ENCODE assay signal across 23 cellular contexts in genomic region chr15:84033793-84034553, GRCh38.
DNase-seq lines count a peak whose midpoint lies in the region; ATAC-seq and TF ChIP-seq lines count a peak whose summit lies in the region.
"Had no signal": no experiment of that assay in that cellular context is flagged by ENCODE, and none has a peak within 500 bp of the region (broad histone marks: within the 10 kb centered on the region; RNA-seq: fewer than 3 reads in every experiment).

No MANE protein-coding gene starts in this region.

- H3K9me3 ChIP-seq in HEK293 (ENCODE audit: control insufficient read depth, insufficient read depth, low read depth, low read length) = no peaks in the 10 kb centered on the region
- H3K9me3 ChIP-seq in skeletal muscle satellite cell (replicated peaks; ENCODE audit: low read length) = no peaks in the 10 kb centered on the region
- H3K9me3 ChIP-seq: colonic mucosa, neutrophil, prostate gland, SJSA1, vagina had no signal

- CTCF ChIA-PET in HEK293 (lab: Yijun Ruan, JAX) = interaction anchor here (0.6 to 3.6 kb wide), 26 partner anchors 9 to 595 kb away, joined by 3 to 38 read pairs (median 4); no protein-coding TSS in a partner anchor

- POLR2A ChIA-PET in HEK293 (lab: Yijun Ruan, JAX) = no interaction called here

- H3K4me2 ChIP-seq in skeletal muscle satellite cell (ENCODE audit: low read length) = peak overlapping the region; percentile 11

- DNase-seq in fibroblast of pulmonary artery (ENCODE audit: low read depth) (peak; percentile 7), MV-4-11 (lab: John Stamatoyannopoulos, UW) (no peak)
- no peak for DNase-seq in activated effector memory CD4-positive, alpha-beta T cell treated with anti-CD3 and anti-CD28 coated beads, Interleukin-2, amount 50 U/mL, for 16 hours
- DNase-seq: activated CD4-positive, alpha-beta T cell treated with anti-CD3 and anti-CD28 coated beads for 1 hour; activated CD8-positive, alpha-beta memory T cell treated with anti-CD3 and anti-CD28 coated beads for 24 hours; activated gamma-delta T cell treated with Interleukin-2 at 50 U/mL for 16 hours; activated naive CD8-positive, alpha-beta T cell treated with anti-CD3 and anti-CD28 coated beads, Interleukin-2, amount 50 U/mL, for 24 hours; colonic mucosa; effector CD8-positive, alpha-beta T cell; EL; foreskin melanocyte; NCI-H1105; NCI-H2227 treated with DMSO at 0.1 percent for 48 hours had no signal

- no peak overlapping the region for H3K9ac ChIP-seq in skeletal muscle satellite cell (ENCODE audit: low read depth, low read length)
- H3K9ac ChIP-seq: GM23248 had no signal

- H3K36me3 ChIP-seq in HEK293 (ENCODE audit: control insufficient read depth in 2 of 2, insufficient read depth in 1 of 2, low read length in 2 of 2) (no peaks in the 10 kb centered on the region), skeletal muscle satellite cell (ENCODE audit: insufficient read depth, low read length) (no peaks in the 10 kb centered on the region)
- H3K36me3 ChIP-seq: colonic mucosa, neutrophil, prostate gland, SJSA1, vagina had no signal

- H3K4me3 ChIP-seq in HEK293 (ENCODE audit: low read depth, low read length) = no peak overlapping the region
- H3K4me3 ChIP-seq in fibroblast of pulmonary artery (replicated peaks; ENCODE audit: low read depth, low read length) = no peak overlapping the region
- H3K4me3 ChIP-seq in skeletal muscle satellite cell (ENCODE audit: low read length) = no peak overlapping the region
- H3K4me3 ChIP-seq: colonic mucosa, GM23248, prostate gland, SJSA1, vagina had no signal

- TF ChIP-seq CTCF in HEK293 (tag by site-specific recombination; IDR thresholded peaks at IDR 0.05) = no peak
- no peak for TF ChIP-seq CTCF in VCaP (conservative IDR thresholded peaks at IDR 0.05)
- TF ChIP-seq CTCF in fibroblast of pulmonary artery (IDR thresholded peaks at IDR 0.05; ENCODE audit: low read length, missing control alignments) = no peak

- H3K4me1 ChIP-seq in HEK293 (ENCODE audit: control insufficient read depth, insufficient read depth, low read length) = peaks cover 7% of the 10 kb centered on the region; the same call in 1 of the 2 replicates
- peaks cover 4% of the 10 kb centered on the region for H3K4me1 ChIP-seq in skeletal muscle satellite cell (ENCODE audit: control insufficient read depth, insufficient read depth, low read length)
- H3K4me1 ChIP-seq: colonic mucosa, prostate gland, SJSA1 had no signal

- ATAC-seq in HG03565 (IDR thresholded peaks at IDR 0.05; ENCODE audit: unreplicated experiment) (no peak), HG03039 (IDR thresholded peaks at IDR 0.05; ENCODE audit: unreplicated experiment) (no peak)
- ATAC-seq: activated naive CD8-positive, alpha-beta T cell treated with anti-CD3 and anti-CD28 coated beads, Interleukin-2, amount 50 U/mL, for 24 hours had no signal

- H3K27me3 ChIP-seq in skeletal muscle satellite cell (ENCODE audit: control insufficient read depth, insufficient read depth, low read length) = peaks cover 11% of the 10 kb centered on the region
- H3K27me3 ChIP-seq: colonic mucosa, SJSA1, vagina had no signal

- H3K27ac ChIP-seq in HEK293 (ENCODE audit: extremely low read depth, low read depth, low read length) = no peak overlapping the region
- peak overlapping the region; percentile 46; the same call in 1 of the 2 replicates for H3K27ac ChIP-seq in VCaP
- H3K27ac ChIP-seq: colonic mucosa, GM23248, neutrophil, prostate gland, SJSA1, vagina had no signal

TF ChIP-seq in HEK293, 187 proteins besides CTCF, POLR2A, EP300 and RAD21:
- TF ChIP-seq PRDM1 (tag by site-specific recombination; IDR thresholded peaks at IDR 0.05) (0 out of 2 replicates have a peak, but pooled peaks have one; percentile 37), ZFHX2 (tag by site-specific recombination; conservative IDR thresholded peaks at IDR 0.05) (peak; percentile 72), EGR2 (tag by site-specific recombination; IDR thresholded peaks at IDR 0.05; ENCODE audit: low read depth) (peak; percentile 54; the same call in 1 of the 2 replicates), ZNF677 (tag by site-specific recombination; IDR thresholded peaks at IDR 0.05) (no peak)
- TF ChIP-seq, protein P1, sequence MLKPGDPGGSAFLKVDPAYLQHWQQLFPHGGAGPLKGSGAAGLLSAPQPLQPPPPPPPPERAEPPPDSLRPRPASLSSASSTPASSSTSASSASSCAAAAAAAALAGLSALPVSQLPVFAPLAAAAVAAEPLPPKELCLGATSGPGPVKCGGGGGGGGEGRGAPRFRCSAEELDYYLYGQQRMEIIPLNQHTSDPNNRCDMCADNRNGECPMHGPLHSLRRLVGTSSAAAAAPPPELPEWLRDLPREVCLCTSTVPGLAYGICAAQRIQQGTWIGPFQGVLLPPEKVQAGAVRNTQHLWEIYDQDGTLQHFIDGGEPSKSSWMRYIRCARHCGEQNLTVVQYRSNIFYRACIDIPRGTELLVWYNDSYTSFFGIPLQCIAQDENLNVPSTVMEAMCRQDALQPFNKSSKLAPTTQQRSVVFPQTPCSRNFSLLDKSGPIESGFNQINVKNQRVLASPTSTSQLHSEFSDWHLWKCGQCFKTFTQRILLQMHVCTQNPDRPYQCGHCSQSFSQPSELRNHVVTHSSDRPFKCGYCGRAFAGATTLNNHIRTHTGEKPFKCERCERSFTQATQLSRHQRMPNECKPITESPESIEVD (tag by site-specific recombination; IDR thresholded peaks at IDR 0.05) = peak; percentile 19; the same call in 1 of the 2 replicates
